ENCODE assay signal across 8 cellular contexts in the genomic region with DNA sequence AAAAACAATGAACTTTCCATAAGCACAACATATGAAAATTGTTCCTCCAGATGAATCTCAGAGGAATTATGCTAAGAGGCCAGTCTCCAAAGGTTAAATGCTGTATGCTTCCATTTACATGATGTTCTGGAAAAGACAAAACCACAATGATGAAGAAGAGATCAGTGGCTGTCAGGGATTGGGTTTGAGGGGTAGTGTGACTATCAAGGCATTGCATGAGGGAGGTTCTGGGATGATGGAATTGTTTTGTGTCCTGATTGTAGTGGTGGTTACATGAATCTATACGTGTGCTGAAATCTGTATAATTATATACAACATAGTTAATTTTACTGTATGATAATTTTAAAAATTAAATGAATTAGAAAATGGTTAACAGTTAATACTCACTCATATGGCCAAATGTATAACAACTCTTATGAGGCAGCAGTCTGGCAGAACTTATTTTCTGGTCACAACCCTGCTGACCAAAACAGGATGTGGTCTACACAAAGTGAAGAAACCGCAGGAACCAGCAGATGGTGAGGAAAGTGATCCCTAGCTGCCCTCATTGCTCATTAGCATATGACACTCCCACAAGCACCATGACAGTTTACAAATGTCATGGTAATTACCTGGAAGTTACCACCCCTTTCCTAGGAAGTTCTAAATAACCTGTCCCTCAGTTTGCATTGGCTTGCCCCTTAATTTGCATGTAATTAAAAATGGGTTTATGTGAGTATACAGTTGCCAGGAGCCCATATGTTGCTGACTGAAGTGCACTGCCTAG. TPM values are rescaled to one million over a fixed set of nuclear protein-coding genes. Genes with fewer than 3 reads are reported as not detected.
DNase-seq lines count a peak whose midpoint lies in the region; ATAC-seq, FAIRE-seq and TF ChIP-seq lines count a peak whose summit lies in the region.

No MANE protein-coding gene starts in this region.

- POLR2A ChIA-PET in CD8-positive, alpha-beta T cell (lab: Charles Lee), result interaction anchor here (0.7 to 1.5 kb wide), 3 partner anchors 11 to 108 kb away, joined by 3 to 4 read pairs (median 4); no protein-coding TSS in a partner anchor

- H3K4me3 Mint-ChIP-seq in CD8-positive, alpha-beta T cell, result no peak overlapping the region

- H3K4me3 ChIP-seq in CD8-positive, alpha-beta T cell (ENCODE audit: low read depth, low read length), result no peak overlapping the region
- H3K4me3 ChIP-seq in Peyer's patch (no peak overlapping the region), right lobe of liver (no peak overlapping the region)

- no peaks in the 10 kb centered on the region for H3K36me3 ChIP-seq in CD8-positive, alpha-beta T cell (ENCODE audit: insufficient read depth, low read length)
- H3K36me3 ChIP-seq in Peyer's patch (no peaks in the 10 kb centered on the region), right lobe of liver (peaks cover 0 to 2% (median 0%) of the 10 kb centered on the region in 4 donors)

- intact Hi-C loops in CD8-positive, alpha-beta T cell (cut with DNase I, micrococcal nuclease), result loop anchor here (2.0 to 10.0 kb wide), 4 partner anchors 42 to 222 kb away; a partner anchor contains a TSS
- intact Hi-C loops in right lobe of liver (cut with DNase I), result loop anchor here in 1 of 2 donors (5.0 kb wide), 1 partner anchor 122 kb away; no protein-coding TSS in a partner anchor

- no peaks in the 10 kb centered on the region for H3K27me3 Mint-ChIP-seq in CD8-positive, alpha-beta T cell (ENCODE audit: low read depth)

- FAIRE-seq in GM19239 (lab: Jason Lieb, UNC), result peak; percentile 99
- no peak for FAIRE-seq in urothelium cell line (lab: Jason Lieb, UNC)

- WGBS in right lobe of liver (ENCODE audit: insufficient coverage, low coverage, low lambda C conversion rate, missing lambda C conversion rate), result 45% methylated on average over 2 of the region's 2 CpGs

- ATAC-seq in CD8-positive, alpha-beta T cell, result peak; percentile 74
- ATAC-seq in HG03196 (IDR thresholded peaks at IDR 0.05; ENCODE audit: unreplicated experiment), result peak; percentile 82
- peak; percentile 63 to 79 (median 66) for ATAC-seq in right lobe of liver

- no peak for TF ChIP-seq CTCF in CD8-positive, alpha-beta T cell (IDR thresholded peaks at IDR 0.05)
- TF ChIP-seq CTCF in Peyer's patch (IDR thresholded peaks at IDR 0.05) (no peak), right lobe of liver (IDR thresholded peaks at IDR 0.05) (no peak)

- H3K27me3 ChIP-seq in CD8-positive, alpha-beta T cell (ENCODE audit: insufficient read depth, low read length), result no peaks in the 10 kb centered on the region
- H3K27me3 ChIP-seq in Peyer's patch (no peaks in the 10 kb centered on the region), right lobe of liver (no peaks in the 10 kb centered on the region)

- CTCF ChIA-PET in CD8-positive, alpha-beta T cell (lab: Charles Lee), result interaction anchor here (0.6 to 6.1 kb wide), 8 partner anchors 9 to 122 kb away, joined by 3 to 64 read pairs (median 4); no protein-coding TSS in a partner anchor

- no peak overlapping the region for H3K27ac ChIP-seq in CD8-positive, alpha-beta T cell (ENCODE audit: low read depth, low read length)
- H3K27ac ChIP-seq in Peyer's patch (no peak overlapping the region), right lobe of liver (no peak overlapping the region)

- H3K4me1 ChIP-seq in CD8-positive, alpha-beta T cell (ENCODE audit: insufficient read depth, low read length), result peaks cover 12% of the 10 kb centered on the region
- H3K4me1 ChIP-seq in Peyer's patch, result peaks cover 0 to 4% (median 0%) of the 10 kb centered on the region in 4 donors
- H3K4me1 ChIP-seq in right lobe of liver, result no peaks in the 10 kb centered on the region

- peaks cover 21% of the 10 kb centered on the region for H3K4me1 Mint-ChIP-seq in CD8-positive, alpha-beta T cell (ENCODE audit: low read depth)

- peaks cover under 1% of the 10 kb centered on the region for H3K36me3 Mint-ChIP-seq in CD8-positive, alpha-beta T cell

- no peak overlapping the region for H3K27ac Mint-ChIP-seq in CD8-positive, alpha-beta T cell

- TF ChIP-seq POLR2A in Peyer's patch (IDR thresholded peaks at IDR 0.05) (no peak), right lobe of liver (IDR thresholded peaks at IDR 0.05) (no peak)

- peak; percentile 20 to 66 (median 39) for DNase-seq in CD8-positive, alpha-beta T cell
- peak; percentile 28 for DNase-seq in GM19239 (ENCODE audit: insufficient read length, low spot score)
- DNase-seq in Peyer's patch, result peak in 2 of 3 donors; percentile 80 to 86
- DNase-seq in activated gamma-delta T cell treated with anti-CD3 and anti-CD28 coated beads, Interleukin-2, amount 50 U/mL, for 16 hours (ENCODE audit: low read depth), result peak; percentile 35
- no peak for DNase-seq in right lobe of liver
- DNase-seq in urothelium cell line (ENCODE audit: low spot score), result peak; percentile 41
- DNase-seq in NCI-H446 (lab: John Stamatoyannopoulos, UW), result no peak

- H3K9me3 ChIP-seq in CD8-positive, alpha-beta T cell (ENCODE audit: low read length), result no peaks in the 10 kb centered on the region
- H3K9me3 ChIP-seq in Peyer's patch (no peaks in the 10 kb centered on the region), right lobe of liver (no peaks in the 10 kb centered on the region)

- H3K9me3 Mint-ChIP-seq in CD8-positive, alpha-beta T cell, result no peaks in the 10 kb centered on the region

RNA-seq across cellular contexts. Expression of a gene that starts 31.9 kb away (rescaled TPM):
- 10 to 100 TPM; 66.0 to 70.5 TPM for total RNA-seq in CD8-positive, alpha-beta T cell
- total RNA-seq in Peyer's patch (10 to 100 TPM; 49.9 to 82.5 (median 59.8) TPM), right lobe of liver (10 to 100 TPM; 40.8 to 53.5 (median 43.4) TPM)

RNA-seq across cellular contexts. Expression of a gene that starts 41.9 kb away (rescaled TPM):
- 10 to 100 TPM; 34.0 to 36.8 TPM for total RNA-seq in CD8-positive, alpha-beta T cell
- total RNA-seq in Peyer's patch (100 to 1,000 TPM in 2 of 4 donors, 10 to 100 TPM in 2; 76.9 to 165 (median 98.5) TPM), right lobe of liver (10 to 100 TPM; 56.9 to 86.9 (median 63.4) TPM)

RNA-seq across cellular contexts. Expression of a gene that starts 56.5 kb away (rescaled TPM):
- not detected for total RNA-seq in CD8-positive, alpha-beta T cell
- 1 to 10 TPM in 2 of 4 donors, not detected in 2; 6.7 to 6.8 TPM for total RNA-seq in Peyer's patch
- total RNA-seq in right lobe of liver, result 1 to 10 TPM in 5 of 6 experiments, under 1 TPM in 1; 0.55 to 5.6 (median 2.4) TPM

Comparison
In these comparisons a context has a peak if more than half of its experiments do, and no peak if none do; other contexts are left out.
1. DNase-seq: peak in CD8-positive, alpha-beta T cell (7 of 7), GM19239 (single experiment), Peyer's patch (2 of 3), activated gamma-delta T cell treated with anti-CD3 and anti-CD28 coated beads, Interleukin-2, amount 50 U/mL, for 16 hours (single experiment) and urothelium cell line (single experiment); none in right lobe of liver (0 of 3) and NCI-H446 (0 of 2).
2. Peak in every context shown above with its lines, with median percentiles within 50 percentile points of each other: ATAC-seq.